ENCODE assay signal across 9 cellular contexts in the genomic region with DNA sequence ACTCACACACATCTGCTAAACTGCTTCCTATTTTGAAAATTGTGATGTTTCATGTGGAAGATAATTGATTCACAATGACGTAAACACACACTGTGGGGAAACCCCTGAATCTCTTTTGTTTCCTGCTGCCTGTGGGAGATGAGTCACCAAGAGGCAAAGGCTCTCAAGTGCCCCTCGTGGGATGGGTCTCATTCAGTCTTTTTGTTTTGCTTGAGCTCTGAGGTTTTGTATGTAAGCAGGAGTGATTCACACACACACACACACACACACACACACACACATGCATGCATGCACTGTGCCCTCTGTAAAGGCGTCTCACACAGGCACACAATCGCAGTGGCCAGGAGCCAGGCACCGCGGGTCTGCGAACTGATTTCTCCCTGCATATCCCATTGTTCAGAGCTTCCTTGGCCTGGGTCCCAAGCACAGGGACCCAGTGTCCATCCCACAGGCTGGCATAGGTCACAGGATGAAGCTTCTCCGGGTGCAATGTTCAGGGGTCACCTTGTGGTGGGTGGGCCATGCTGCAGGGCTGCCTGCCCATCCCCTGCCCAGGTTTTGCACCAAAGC. TPM values are rescaled to one million over a fixed set of nuclear protein-coding genes. Genes with fewer than 3 reads are reported as not detected.
DNase-seq lines count a peak whose midpoint lies in the region; ATAC-seq lines count a peak whose summit lies in the region.
"Had no signal": no experiment of that assay in that cellular context is flagged by ENCODE, and none has a peak within 500 bp of the region (broad histone marks: within the 10 kb centered on the region; RNA-seq: fewer than 3 reads in every experiment).

No MANE protein-coding gene starts in this region.

- ATAC-seq in GM19455 (IDR thresholded peaks at IDR 0.05; ENCODE audit: unreplicated experiment), result peak; percentile 74
- peak; percentile 84 for ATAC-seq in HG03521 (IDR thresholded peaks at IDR 0.05; ENCODE audit: unreplicated experiment)
- peak; percentile 88 for ATAC-seq in stimulated activated memory B cell treated with anti-CD40 and anti-IgM and Interleukin-4, amounts not matched to agents 10 μg/mL and 1 μg/mL and 100 μg/mL, for 72 hours

- peak overlapping the region; percentile 79 to 95 (median 90) for H3K4me2 ChIP-seq in BLaER1 treated with 17β-estradiol and CSF1 and Interleukin-3, amounts not matched to agents 10 nM and 100 nM

- DNase-seq in SKM-1 (lab: John Stamatoyannopoulos, UW; ENCODE audit: unreplicated experiment) (peak; percentile 32), adipocyte (ENCODE audit: low read depth) (peak; percentile 74), lung microvascular endothelial cell (ENCODE audit: low read depth in 2 of 2) (peak; percentile 81 to 97), AML-193 (lab: John Stamatoyannopoulos, UW) (no peak)

- H3K36me3 Mint-ChIP-seq in stimulated activated memory B cell treated with anti-CD40 and anti-IgM and Interleukin-4, amounts not matched to agents 10 μg/mL and 1 μg/mL and 100 μg/mL, for 72 hours, result no peaks in the 10 kb centered on the region

- no peaks in the 10 kb centered on the region for H3K9me3 Mint-ChIP-seq in stimulated activated memory B cell treated with anti-CD40 and anti-IgM and Interleukin-4, amounts not matched to agents 10 μg/mL and 1 μg/mL and 100 μg/mL, for 72 hours

- H3K27ac Mint-ChIP-seq in stimulated activated memory B cell treated with anti-CD40 and anti-IgM and Interleukin-4, amounts not matched to agents 10 μg/mL and 1 μg/mL and 100 μg/mL, for 72 hours, result peak overlapping the region; percentile 80

- H3K4me3 ChIP-seq in BLaER1 treated with 17β-estradiol and CSF1 and Interleukin-3, amounts not matched to agents 10 nM and 100 nM, result no peak overlapping the region; a peak in 1 of 20 replicates
- no peak overlapping the region for H3K4me3 ChIP-seq in adipocyte (ENCODE audit: low read length)
- H3K4me3 ChIP-seq: HAP-1 had no signal

- peaks cover 71 to 84% (median 78%) of the 10 kb centered on the region in 10 experiments for H3K4me1 ChIP-seq in BLaER1 treated with 17β-estradiol and CSF1 and Interleukin-3, amounts not matched to agents 10 nM and 100 nM
- peaks cover 9% of the 10 kb centered on the region for H3K4me1 ChIP-seq in adipocyte (ENCODE audit: control insufficient read depth, insufficient read depth, low read length)
- H3K4me1 ChIP-seq: HAP-1 had no signal

- peak overlapping the region; percentile 35 for H3K4me3 Mint-ChIP-seq in stimulated activated memory B cell treated with anti-CD40 and anti-IgM and Interleukin-4, amounts not matched to agents 10 μg/mL and 1 μg/mL and 100 μg/mL, for 72 hours

- peaks cover 0 to 12% (median 0%) of the 10 kb centered on the region in 11 experiments; a peak in 3 of 22 replicates for H3K27me3 ChIP-seq in BLaER1 treated with 17β-estradiol and CSF1 and Interleukin-3, amounts not matched to agents 10 nM and 100 nM
- no peaks in the 10 kb centered on the region for H3K27me3 ChIP-seq in adipocyte (replicated peaks; ENCODE audit: control insufficient read depth, insufficient read depth, low read length)

- peaks cover 0 to 30% (median 0%) of the 10 kb centered on the region in 11 experiments; a peak in 4 of 22 replicates for H4K20me1 ChIP-seq in BLaER1 treated with 17β-estradiol and CSF1 and Interleukin-3, amounts not matched to agents 10 nM and 100 nM

- peak overlapping the region in 10 of 11 experiments; percentile 60 to 84 (median 73); a peak in 19 of 22 replicates for H3K27ac ChIP-seq in BLaER1 treated with 17β-estradiol and CSF1 and Interleukin-3, amounts not matched to agents 10 nM and 100 nM

- H3K27me3 Mint-ChIP-seq in stimulated activated memory B cell treated with anti-CD40 and anti-IgM and Interleukin-4, amounts not matched to agents 10 μg/mL and 1 μg/mL and 100 μg/mL, for 72 hours, result peaks cover 20% of the 10 kb centered on the region

- H3K9me3 ChIP-seq in BLaER1 treated with 17β-estradiol and CSF1 and Interleukin-3, amounts not matched to agents 10 nM and 100 nM (replicated peaks in 1 of 11), result no peaks in the 10 kb centered on the region
- H3K9me3 ChIP-seq in adipocyte (ENCODE audit: control insufficient read depth, low read length), result no peaks in the 10 kb centered on the region
- H3K9me3 ChIP-seq: HAP-1 had no signal

- H3K4me1 Mint-ChIP-seq in stimulated activated memory B cell treated with anti-CD40 and anti-IgM and Interleukin-4, amounts not matched to agents 10 μg/mL and 1 μg/mL and 100 μg/mL, for 72 hours, result peaks cover 32% of the 10 kb centered on the region

- H3K9ac ChIP-seq in BLaER1 treated with 17β-estradiol and CSF1 and Interleukin-3, amounts not matched to agents 10 nM and 100 nM, result peak overlapping the region in 9 of 11 experiments; percentile 27 to 69 (median 51); a peak in 15 of 22 replicates
- H3K9ac ChIP-seq in adipocyte (ENCODE audit: low read length), result no peak overlapping the region

- no peaks in the 10 kb centered on the region for H3K36me3 ChIP-seq in BLaER1 treated with 17β-estradiol and CSF1 and Interleukin-3, amounts not matched to agents 10 nM and 100 nM
- H3K36me3 ChIP-seq in adipocyte (ENCODE audit: control insufficient read depth, insufficient read depth, low read length, severe bottlenecking), result no peaks in the 10 kb centered on the region
- H3K36me3 ChIP-seq: HAP-1 had no signal

RNA-seq across cellular contexts. Expression of a gene that starts 12.1 kb away (rescaled TPM):
- under 0.01 and 2.2 TPM in 2 replicates for total RNA-seq in lung microvascular endothelial cell

Comparison
In these comparisons a context has a peak if more than half of its experiments do, and no peak if none do; other contexts are left out.
1. DNase-seq: peak in SKM-1 (single experiment), adipocyte (single experiment) and lung microvascular endothelial cell (2 of 2); none in AML-193 (0 of 2).
2. Peak in every context shown above with its lines, with median percentiles within 50 percentile points of each other: ATAC-seq.